ENCODE assay signal across 19 cellular contexts in the genomic region with DNA sequence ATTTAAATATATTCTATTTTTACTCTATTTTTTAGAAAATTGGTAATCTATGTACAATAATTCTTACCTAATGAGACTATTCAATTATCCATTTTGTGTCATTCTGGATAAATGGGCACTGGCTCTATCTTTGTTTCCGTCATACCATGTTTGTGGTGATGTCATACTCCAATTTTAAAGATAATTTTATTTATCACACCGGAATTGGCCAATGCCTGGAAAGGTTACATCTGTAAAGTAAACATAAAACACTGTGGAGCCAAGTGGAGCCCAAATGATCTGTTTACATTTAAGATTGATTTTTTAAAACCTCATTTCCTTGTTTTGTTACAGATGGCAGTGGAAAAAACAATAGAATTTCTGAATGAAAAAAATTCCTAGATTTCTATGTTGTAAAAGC.
DNase-seq lines count a peak whose midpoint lies in the region; ATAC-seq, FAIRE-seq and TF ChIP-seq lines count a peak whose summit lies in the region.
"Had no signal": no experiment of that assay in that cellular context is flagged by ENCODE, and none has a peak within 500 bp of the region (broad histone marks: within the 10 kb centered on the region; RNA-seq: fewer than 3 reads in every experiment).

No MANE protein-coding gene starts in this region.

- H3K9me3 ChIP-seq in HEK293 (ENCODE audit: control insufficient read depth, insufficient read depth, low read depth, low read length) (no peaks in the 10 kb centered on the region), HepG2 (ENCODE audit: low read length) (no peaks in the 10 kb centered on the region)

- TF ChIP-seq POLR2A in HepG2 (IDR thresholded peaks at IDR 0.05; ENCODE audit: insufficient read depth in 1 of 2, low read depth in 2 of 2, low read length in 2 of 2): no peak

- POLR2A ChIA-PET in HEK293 (lab: Yijun Ruan, JAX) (no interaction called here), HepG2 (lab: Yijun Ruan, JAX) (no interaction called here)

- TF ChIP-seq EP300 in HepG2 (IDR thresholded peaks at IDR 0.05; ENCODE audit: low read depth in 2 of 2, low read length in 2 of 2): no peak
- no peak for TF ChIP-seq EP300 in HepG2 (CRISPR knock-in tag; IDR thresholded peaks at IDR 0.05; ENCODE audit: borderline replicate concordance)

- no peak for FAIRE-seq in HepG2 (lab: Jason Lieb, UNC)

- H3K27ac ChIP-seq in HEK293 (ENCODE audit: extremely low read depth, low read depth, low read length): no peak overlapping the region
- H3K27ac ChIP-seq in HepG2 (ENCODE audit: extremely low read length, insufficient read depth, low read length): no peak overlapping the region
- H3K27ac ChIP-seq: C4-2B, SK-N-MC had no signal

- BruUV-seq in HepG2 (replicated peaks; lab: Mats Ljungman, UMichigan): no TSS peak

- H3K9ac ChIP-seq in HepG2 (ENCODE audit: insufficient read depth, low read depth, low read length): no peak overlapping the region

- H3K36me3 ChIP-seq in HEK293 (ENCODE audit: control insufficient read depth in 2 of 2, insufficient read depth in 1 of 2, low read length in 2 of 2): no peaks in the 10 kb centered on the region
- no peaks in the 10 kb centered on the region for H3K36me3 ChIP-seq in HepG2 (replicated peaks in 1 of 2; ENCODE audit: control insufficient read depth in 1 of 2, insufficient read depth in 2 of 2, low read length in 2 of 2)

- no peak overlapping the region for H3K4me2 ChIP-seq in HepG2 (ENCODE audit: low read depth, low read length)

- DNase-seq in DMS153 treated with DMSO at 0.1 percent for 48 hours (lab: John Stamatoyannopoulos, UW; ENCODE audit: unreplicated experiment): peak; percentile 24
- DNase-seq in NCI-H2081 treated with DMSO at 0.1 percent for 48 hours (lab: John Stamatoyannopoulos, UW): peak; percentile 0
- DNase-seq in HepG2 (ENCODE audit: low spot score): no peak
- DNase-seq in AG08395 (ENCODE audit: low spot score): no peak
- DNase-seq in G401 (ENCODE audit: low spot score): no peak
- DNase-seq: ACHN, AML-193, GF-D8, H9, KBM-7, NCI-H1105 treated with DMSO at 0.1 percent for 48 hours, NCI-H187, NCI-H226, NCI-H526, SHP77 had no signal

- no peaks in the 10 kb centered on the region for H3K79me2 ChIP-seq in HepG2 (ENCODE audit: insufficient read depth, low read length)

- ATAC-seq in HepG2 (no peak), HG02678 (IDR thresholded peaks at IDR 0.05; ENCODE audit: unreplicated experiment) (no peak)

- no peak for TF ChIP-seq RAD21 in HepG2 (CRISPR knock-in tag; IDR thresholded peaks at IDR 0.05)

- H3K4me3 ChIP-seq in HEK293 (ENCODE audit: low read depth, low read length) (no peak overlapping the region), HepG2 (replicated peaks in 1 of 3; ENCODE audit: insufficient read depth in 1 of 3, low read depth in 2 of 3, low read length in 3 of 3) (no peak overlapping the region)
- H3K4me3 ChIP-seq: SK-N-MC had no signal

- WGBS in HepG2 (ENCODE audit: low lambda C conversion rate): 9% methylated on average over 2 of the region's 2 CpGs

- CTCF ChIA-PET in HEK293 (lab: Yijun Ruan, JAX): no interaction called here
- CTCF ChIA-PET in HepG2 (lab: Yijun Ruan, JAX; ENCODE audit: low intra/inter-chr PET ratio, low total read pairs): no interaction called here

- no peak overlapping the region for H2AFZ ChIP-seq in HepG2 (ENCODE audit: low read length)

- no peaks in the 10 kb centered on the region for H3K27me3 ChIP-seq in HepG2 (ENCODE audit: control insufficient read depth in 1 of 2, insufficient read depth in 2 of 2, low read length in 2 of 2)

- TF ChIP-seq CTCF in HEK293 (tag by site-specific recombination; IDR thresholded peaks at IDR 0.05) (no peak), HepG2 (CRISPR knock-in tag; IDR thresholded peaks at IDR 0.05) (no peak)

- no peaks in the 10 kb centered on the region for H3K4me1 ChIP-seq in HEK293 (ENCODE audit: control insufficient read depth, insufficient read depth, low read length)
- no peaks in the 10 kb centered on the region for H3K4me1 ChIP-seq in HepG2 (ENCODE audit: insufficient read depth, low read length)

- in situ Hi-C loops in HepG2 (cut with HindIII; ENCODE audit: extremely low pct_ligation_motif_present, low pct_unique_long_range_greater_than_20kb) (no loop called here), G401 (cut with HindIII; ENCODE audit: low sequenced_read_pairs) (no loop called here)

- intact Hi-C loops in HepG2 (cut with micrococcal nuclease; ENCODE audit: unreplicated experiment): no loop called here

- H4K20me1 ChIP-seq in HepG2 (ENCODE audit: insufficient read depth, low read length): no peaks in the 10 kb centered on the region

TF ChIP-seq in HEK293, 187 proteins besides CTCF, POLR2A, EP300 and RAD21:
- TF ChIP-seq ZNF335 (tag by site-specific recombination; conservative IDR thresholded peaks at IDR 0.05): no peak
- TF ChIP-seq ZNF558 (tag by site-specific recombination; IDR thresholded peaks at IDR 0.05): no peak
- no peak for TF ChIP-seq SP7 (tag by site-specific recombination; IDR thresholded peaks at IDR 0.05)
- TF ChIP-seq, protein P1, sequence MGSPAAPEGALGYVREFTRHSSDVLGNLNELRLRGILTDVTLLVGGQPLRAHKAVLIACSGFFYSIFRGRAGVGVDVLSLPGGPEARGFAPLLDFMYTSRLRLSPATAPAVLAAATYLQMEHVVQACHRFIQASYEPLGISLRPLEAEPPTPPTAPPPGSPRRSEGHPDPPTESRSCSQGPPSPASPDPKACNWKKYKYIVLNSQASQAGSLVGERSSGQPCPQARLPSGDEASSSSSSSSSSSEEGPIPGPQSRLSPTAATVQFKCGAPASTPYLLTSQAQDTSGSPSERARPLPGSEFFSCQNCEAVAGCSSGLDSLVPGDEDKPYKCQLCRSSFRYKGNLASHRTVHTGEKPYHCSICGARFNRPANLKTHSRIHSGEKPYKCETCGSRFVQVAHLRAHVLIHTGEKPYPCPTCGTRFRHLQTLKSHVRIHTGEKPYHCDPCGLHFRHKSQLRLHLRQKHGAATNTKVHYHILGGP (tag by site-specific recombination; IDR thresholded peaks at IDR 0.05): 0 out of 2 replicates have a peak, but pooled peaks have one; percentile 30
TF ChIP-seq in HEK293: peak in this region for 1.

TF ChIP-seq in HepG2, 621 proteins besides CTCF, POLR2A, EP300 and RAD21:
- TF ChIP-seq SMAD1 (CRISPR knock-in tag; IDR thresholded peaks at IDR 0.05; ENCODE audit: borderline replicate concordance, low read depth) (no peak), CREB1 (IDR thresholded peaks at IDR 0.05) (peak; percentile 54), CREB1 (CRISPR knock-in tag; IDR thresholded peaks at IDR 0.05) (no peak)
TF ChIP-seq in HepG2: peak in this region for 1.

Comparison
In these comparisons a context has a peak if more than half of its experiments do, and no peak if none do; other contexts are left out.
1. DNase-seq: peak in DMS153 treated with DMSO at 0.1 percent for 48 hours (single experiment) and NCI-H2081 treated with DMSO at 0.1 percent for 48 hours (single experiment); none in HepG2 (single experiment), AG08395 (single experiment) and G401 (single experiment).